In the genomic region with DNA sequence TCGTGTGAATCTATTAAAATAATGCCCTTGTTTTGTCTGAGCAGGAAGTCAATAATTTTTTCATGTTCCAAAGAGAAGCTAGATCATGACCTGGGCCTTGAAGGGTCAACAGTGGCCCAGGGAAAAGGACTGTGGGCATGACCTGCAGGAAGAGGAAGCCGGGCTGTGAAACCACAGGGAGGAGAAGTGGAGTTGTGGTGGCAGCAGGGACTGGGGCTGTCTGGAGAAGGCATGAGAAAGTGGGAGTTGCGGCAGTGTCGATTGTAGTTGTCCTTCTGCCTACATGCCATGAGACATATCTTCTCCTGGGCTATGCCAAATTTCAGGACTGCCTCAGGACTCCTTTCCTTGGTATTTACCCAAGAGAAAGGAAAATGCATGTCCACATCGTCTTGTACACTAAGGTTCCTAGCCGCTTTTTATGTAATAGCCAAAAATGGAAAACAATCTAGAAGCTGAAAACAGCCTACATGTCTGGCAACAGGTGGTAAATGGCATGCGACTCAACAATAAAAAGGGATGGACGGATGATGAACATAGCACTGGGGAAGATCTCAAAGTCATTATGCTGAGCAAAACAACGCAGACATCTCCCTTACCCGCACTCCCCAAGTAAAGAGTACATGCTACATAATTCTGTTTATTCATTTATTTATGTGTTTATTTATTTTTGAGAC, we compare ENCODE assay signal across 18 cellular contexts. TPM values are rescaled to one million over a fixed set of nuclear protein-coding genes. Genes with fewer than 3 reads are reported as not detected.
DNase-seq lines count a peak whose midpoint lies in the region; ATAC-seq and TF ChIP-seq lines count a peak whose summit lies in the region.
"Had no signal": no experiment of that assay in that cellular context is flagged by ENCODE, and none has a peak within 500 bp of the region (broad histone marks: within the 10 kb centered on the region; RNA-seq: fewer than 3 reads in every experiment).

No MANE protein-coding gene starts in this region.

- peaks cover 12% of the 10 kb centered on the region for H3K9me3 Mint-ChIP-seq in nephron

- peaks cover 0 to 27% (median 7%) of the 10 kb centered on the region in 11 experiments; a peak in 11 of 22 replicates for H3K36me3 ChIP-seq in BLaER1 treated with 17β-estradiol and CSF1 and Interleukin-3, amounts not matched to agents 10 nM and 100 nM
- H3K36me3 ChIP-seq in heart right ventricle (no peaks in the 10 kb centered on the region), hepatocyte (replicated peaks; ENCODE audit: insufficient read depth, low read depth) (no peaks in the 10 kb centered on the region)
- H3K36me3 ChIP-seq: SJCRH30 had no signal

- H3K4me3 ChIP-seq in BLaER1 treated with 17β-estradiol and CSF1 and Interleukin-3, amounts not matched to agents 10 nM and 100 nM, result no peak overlapping the region
- no peak overlapping the region for H3K4me3 ChIP-seq in NB4 (ENCODE audit: low read depth, low read length)
- no peak overlapping the region for H3K4me3 ChIP-seq in heart right ventricle
- no peak overlapping the region for H3K4me3 ChIP-seq in hepatocyte
- H3K4me3 ChIP-seq: SJCRH30 had no signal

- H3K4me2 ChIP-seq in BLaER1 treated with 17β-estradiol and CSF1 and Interleukin-3, amounts not matched to agents 10 nM and 100 nM, result peak overlapping the region; percentile 37 to 77 (median 62); a peak in 21 of 22 replicates
- H3K4me2 ChIP-seq in hepatocyte, result no peak overlapping the region

- WGBS in heart right ventricle, 2 donors, result 70 to 82% methylated on average over 10 of the region's 10 CpGs
- WGBS in hepatocyte (ENCODE audit: low lambda C conversion rate, missing lambda C conversion rate), result 80% methylated on average over 10 of the region's 10 CpGs

- H3K27me3 Mint-ChIP-seq in nephron (ENCODE audit: low read depth), result no peaks in the 10 kb centered on the region

- peaks cover 36% of the 10 kb centered on the region for H3K4me1 Mint-ChIP-seq in nephron

- intact Hi-C loops in heart right ventricle (cut with DNase I), result loop anchor here in 1 of 10 donors (5.0 kb wide), 1 partner anchor 34 kb away; no protein-coding TSS in a partner anchor

- no peak overlapping the region for H3K27ac ChIP-seq in BLaER1 treated with 17β-estradiol and CSF1 and Interleukin-3, amounts not matched to agents 10 nM and 100 nM
- H3K27ac ChIP-seq in heart right ventricle (no peak overlapping the region), hepatocyte (no peak overlapping the region)
- H3K27ac ChIP-seq: SJCRH30 had no signal

- H3K9me3 ChIP-seq in BLaER1 treated with 17β-estradiol and CSF1 and Interleukin-3, amounts not matched to agents 10 nM and 100 nM (replicated peaks in 1 of 11), result peaks cover 0 to 19% (median 7%) of the 10 kb centered on the region in 11 experiments; a peak in 9 of 22 replicates
- H3K9me3 ChIP-seq in heart right ventricle (peaks cover 0 to 6% (median 0%) of the 10 kb centered on the region in 11 donors), hepatocyte (ENCODE audit: low read depth) (no peaks in the 10 kb centered on the region)

- H3K9ac ChIP-seq in BLaER1 treated with 17β-estradiol and CSF1 and Interleukin-3, amounts not matched to agents 10 nM and 100 nM, result no peak overlapping the region

- no peaks in the 10 kb centered on the region for H3K79me2 ChIP-seq in hepatocyte

- H3K36me3 Mint-ChIP-seq in nephron (ENCODE audit: low read depth), result no peaks in the 10 kb centered on the region

- DNase-seq in NB4 (ENCODE audit: low read depth) (peak; percentile 78), heart right ventricle (peak in 1 of 2 donors; percentile 18), NCI-H1105 (lab: John Stamatoyannopoulos, UW) (no peak), hepatocyte (ENCODE audit: low spot score) (no peak), NCI-H2171 treated with DMSO at 0.1 percent for 48 hours (lab: John Stamatoyannopoulos, UW) (no peak), H4 (ENCODE audit: low spot score) (no peak)
- DNase-seq: activated CD4-positive, alpha-beta T cell treated with anti-CD3 and anti-CD28 coated beads, Interleukin-2, amount 50 U/mL, for 48 hours; activated T-cell treated with anti-CD3 and anti-CD28 coated beads, Interleukin-2, amount 50 U/mL, for 48 hours; midbrain; NCI-H2029; SJCRH30; stimulated activated CD8-positive, alpha-beta memory T cell treated with anti-CD3 and anti-CD28 coated beads, Interleukin-4, amount 100 ng/mL, for 48 hours had no signal

- no peaks in the 10 kb centered on the region for H3K27me3 ChIP-seq in BLaER1 treated with 17β-estradiol and CSF1 and Interleukin-3, amounts not matched to agents 10 nM and 100 nM
- H3K27me3 ChIP-seq in heart right ventricle (no peaks in the 10 kb centered on the region), hepatocyte (no peaks in the 10 kb centered on the region)
- H3K27me3 ChIP-seq: SJCRH30 had no signal

- H3K4me1 ChIP-seq in BLaER1 treated with 17β-estradiol and CSF1 and Interleukin-3, amounts not matched to agents 10 nM and 100 nM, result peaks cover 15 to 51% (median 30%) of the 10 kb centered on the region in 10 experiments
- H3K4me1 ChIP-seq in heart right ventricle (peaks cover 0 to 32% (median 20%) of the 10 kb centered on the region in 9 donors), hepatocyte (ENCODE audit: insufficient read depth) (no peaks in the 10 kb centered on the region)
- H3K4me1 ChIP-seq: SJCRH30 had no signal

- H4K20me1 ChIP-seq in BLaER1 treated with 17β-estradiol and CSF1 and Interleukin-3, amounts not matched to agents 10 nM and 100 nM, result no peaks in the 10 kb centered on the region
- no peaks in the 10 kb centered on the region for H4K20me1 ChIP-seq in hepatocyte (ENCODE audit: insufficient read depth, poor library complexity, severe bottlenecking)

- peak overlapping the region; percentile 5 to 28 (median 7) for H3K27ac Mint-ChIP-seq in nephron

- peak overlapping the region in 1 of 3 experiments; percentile 0 for H3K4me3 Mint-ChIP-seq in nephron

- peak in 7 of 8 donors; percentile 33 to 61 (median 52) for ATAC-seq in heart right ventricle

- H3K9me2 ChIP-seq in hepatocyte (replicated peaks; ENCODE audit: insufficient read depth), result no peaks in the 10 kb centered on the region

- TF ChIP-seq CTCF in NB4 (IDR thresholded peaks at IDR 0.05; ENCODE audit: low read depth, low read length) (no peak), heart right ventricle (IDR thresholded peaks at IDR 0.05) (no peak), nephron (IDR thresholded peaks at IDR 0.05; ENCODE audit: unreplicated experiment in 3 of 3) (no peak), hepatocyte (IDR thresholded peaks at IDR 0.05; ENCODE audit: poor library complexity) (no peak)

- no peak for TF ChIP-seq POLR2A in NB4 (IDR thresholded peaks at IDR 0.05; ENCODE audit: extremely low read depth, insufficient read length)

- H2AFZ ChIP-seq in hepatocyte, result no peak overlapping the region

RNA-seq across cellular contexts. Expression of a gene that starts 13.6 kb away (rescaled TPM):
- total RNA-seq in heart right ventricle (1 to 10 TPM in 1 of 10 donors, under 1 TPM in 7, not detected in 2; 0.55 to 1.0 (median 0.87) TPM), hepatocyte (not detected in 2 replicates)
- polyA plus RNA-seq in heart right ventricle (1 to 10 TPM; 1.2 to 1.6 TPM), hepatocyte (not detected in 2 replicates)
- total RNA-seq in H4 (2014; rRNA removed; shearing (Covaris generic)), result not detected in 2 replicates
- total RNA-seq: endothelial cell of umbilical vein, frontal cortex, pulmonary artery endothelial cell, SJCRH30 had no signal
- polyA plus RNA-seq: adipose tissue, endothelial cell of umbilical vein had no signal

RNA-seq across cellular contexts. Expression of a gene that starts 55.8 kb away (rescaled TPM):
- total RNA-seq in heart right ventricle (100 to 1,000 TPM in 7 of 10 donors, 10 to 100 TPM in 3; 85.4 to 153 (median 104) TPM), hepatocyte (117 and 123 TPM in 2 replicates)
- polyA plus RNA-seq in heart right ventricle (100 to 1,000 TPM; 109 to 119 TPM), hepatocyte (45.6 and 61.6 TPM in 2 replicates)
- total RNA-seq in H4 (2014; rRNA removed; shearing (Covaris generic)), result 92.0 and 110 TPM in 2 replicates
